Comparison of ENCODE assay signal across 27 cellular contexts in genomic region chr9:109875495-109875894, GRCh38.
"Had no signal": no experiment of that assay in that cellular context is flagged by ENCODE, and none has a peak within 500 bp of the region (broad histone marks: within the 10 kb centered on the region; RNA-seq: fewer than 3 reads in every experiment).

No MANE protein-coding gene starts in this region.

- H3K4me1 Mint-ChIP-seq: neural progenitor cell; stimulated activated effector memory CD8-positive, alpha-beta T cell treated with anti-CD3 and anti-CD28 coated beads, Interleukin-12 subunit alpha, Interleukin-12 subunit beta, amount 100 ng/mL, for 72 hours had no signal

- H3K4me3 Mint-ChIP-seq: nephron; neural progenitor cell; stimulated activated effector memory CD8-positive, alpha-beta T cell treated with anti-CD3 and anti-CD28 coated beads, Interleukin-12 subunit alpha, Interleukin-12 subunit beta, amount 100 ng/mL, for 72 hours; stimulated activated naive B cell treated with anti-CD40 and anti-IgM and Interleukin-4, amounts not matched to agents 10 μg/mL and 1 μg/mL and 100 μg/mL, for 72 hours; stimulated activated naive CD8-positive, alpha-beta T cell treated with anti-CD3 and anti-CD28 coated beads, Interleukin-15, Interleukin-2, amounts not matched to agents 100 ng/mL and 50 ng/mL, for 24 hours had no signal

- H3K4me2 ChIP-seq: neural progenitor cell had no signal

- H3K27ac Mint-ChIP-seq: nephron; neural progenitor cell; progenitor cell of endocrine pancreas; stimulated activated effector memory CD8-positive, alpha-beta T cell treated with anti-CD3 and anti-CD28 coated beads, Interleukin-12 subunit alpha, Interleukin-12 subunit beta, amount 100 ng/mL, for 72 hours; stimulated activated naive B cell treated with anti-CD40 and anti-IgM and Interleukin-4, amounts not matched to agents 10 μg/mL and 1 μg/mL and 100 μg/mL, for 72 hours; stimulated activated naive CD8-positive, alpha-beta T cell treated with anti-CD3 and anti-CD28 coated beads, Interleukin-15, Interleukin-2, amounts not matched to agents 100 ng/mL and 50 ng/mL, for 24 hours had no signal

- H2AFZ ChIP-seq: neural progenitor cell, parathyroid adenoma had no signal

- DNase-seq: occipital lobe; ovary; posterior cingulate gyrus; psoas muscle; right cardiac atrium; right lobe of liver; sigmoid colon; small intestine; stimulated activated CD4-positive, alpha-beta T cell treated with anti-CD3 and anti-CD28 coated beads, Interleukin-15, amount 100 ng/mL, for 24 hours; stimulated activated CD4-positive, alpha-beta T cell treated with anti-CD3 and anti-CD28 coated beads, Interleukin-2, amount 100 ng/mL, for 24 hours; stimulated activated CD4-positive, alpha-beta T cell treated with anti-CD3 and anti-CD28 coated beads, Interleukin-2, amount 100 ng/mL, for 48 hours; stimulated activated CD4-positive, alpha-beta T cell treated with anti-CD3 and anti-CD28 coated beads, Interleukin-4, amount 100 ng/mL, for 24 hours; stimulated activated naive B cell treated with anti-CD40 and anti-IgM and Interleukin-4, amounts not matched to agents 10 μg/mL and 1 μg/mL and 100 μg/mL, for 72 hours; stimulated activated naive CD4-positive, alpha-beta T cell treated with Interleukin-2 at 50 U/mL for 16 hours; stomach; thyroid gland; trophoblast cell; upper lobe of left lung had no signal

- H3K9me3 Mint-ChIP-seq: nephron; neural progenitor cell; stimulated activated effector memory CD8-positive, alpha-beta T cell treated with anti-CD3 and anti-CD28 coated beads, Interleukin-12 subunit alpha, Interleukin-12 subunit beta, amount 100 ng/mL, for 72 hours; stimulated activated naive B cell treated with anti-CD40 and anti-IgM and Interleukin-4, amounts not matched to agents 10 μg/mL and 1 μg/mL and 100 μg/mL, for 72 hours; stimulated activated naive CD8-positive, alpha-beta T cell treated with anti-CD3 and anti-CD28 coated beads, Interleukin-15, Interleukin-2, amounts not matched to agents 100 ng/mL and 50 ng/mL, for 24 hours had no signal

- ATAC-seq: psoas muscle; right cardiac atrium; right lobe of liver; stimulated activated effector memory CD8-positive, alpha-beta T cell treated with anti-CD3 and anti-CD28 coated beads, Interleukin-12 subunit alpha, Interleukin-12 subunit beta, amount 100 ng/mL, for 72 hours; stimulated activated naive B cell treated with anti-CD40 and anti-IgM and Interleukin-4, amounts not matched to agents 10 μg/mL and 1 μg/mL and 100 μg/mL, for 72 hours had no signal

- H3K79me2 ChIP-seq: parathyroid adenoma had no signal

- H3K9me3 ChIP-seq: ovary, psoas muscle, right lobe of liver, sigmoid colon, stomach, thoracic aorta, thyroid gland, tibial nerve, upper lobe of left lung, vagina had no signal

- H3K27ac ChIP-seq: neural progenitor cell, ovary, parathyroid adenoma, psoas muscle, right lobe of liver, sigmoid colon, stomach, thoracic aorta, thyroid gland, tibial nerve, upper lobe of left lung, vagina had no signal

- H3K4me1 ChIP-seq: neural progenitor cell, parathyroid adenoma, psoas muscle, right lobe of liver, sigmoid colon, stomach, thyroid gland, tibial nerve, upper lobe of left lung, vagina had no signal

- H3K36me3 Mint-ChIP-seq: neural progenitor cell; stimulated activated effector memory CD8-positive, alpha-beta T cell treated with anti-CD3 and anti-CD28 coated beads, Interleukin-12 subunit alpha, Interleukin-12 subunit beta, amount 100 ng/mL, for 72 hours; stimulated activated naive B cell treated with anti-CD40 and anti-IgM and Interleukin-4, amounts not matched to agents 10 μg/mL and 1 μg/mL and 100 μg/mL, for 72 hours had no signal

- H3K36me3 ChIP-seq: neural progenitor cell, ovary, right lobe of liver, sigmoid colon, stomach, thoracic aorta, thyroid gland, tibial nerve, upper lobe of left lung, vagina had no signal

- H3K27me3 ChIP-seq: neural progenitor cell, ovary, right lobe of liver, sigmoid colon, thyroid gland, tibial nerve, upper lobe of left lung, vagina had no signal

- H3K4me3 ChIP-seq: neural progenitor cell, ovary, psoas muscle, right lobe of liver, sigmoid colon, stomach, thoracic aorta, thyroid gland, tibial nerve, upper lobe of left lung, vagina had no signal
